In genomic region chr5:10485142-10485795, GRCh38 we compare ENCODE assay signal across 1 cellular context.
TF ChIP-seq lines count a peak whose summit lies in the region.

No MANE protein-coding gene starts in this region.

TF ChIP-seq in HepG2, 621 proteins besides CTCF, POLR2A, EP300 and RAD21:
- TF ChIP-seq ZNF749 (CRISPR knock-in tag; IDR thresholded peaks at IDR 0.05; ENCODE audit: borderline replicate concordance) (no peak), MAZ (IDR thresholded peaks at IDR 0.05; ENCODE audit: borderline replicate concordance, low read depth, low read length) (no peak), MAZ (CRISPR knock-in tag; IDR thresholded peaks at IDR 0.05; ENCODE audit: low read depth) (no peak), ZNF564 (CRISPR knock-in tag; IDR thresholded peaks at IDR 0.05) (no peak), POGK (CRISPR knock-in tag; conservative IDR thresholded peaks at IDR 0.05) (no peak), NCOR1 (IDR thresholded peaks at IDR 0.05; ENCODE audit: borderline replicate concordance, low read length) (no peak), ZNF430 (CRISPR knock-in tag; IDR thresholded peaks at IDR 0.05) (no peak), ZNF772 (CRISPR knock-in tag; IDR thresholded peaks at IDR 0.05) (no peak), ZNF180 (CRISPR knock-in tag; IDR thresholded peaks at IDR 0.05; ENCODE audit: borderline replicate concordance, low read depth) (no peak), NFYB (CRISPR knock-in tag; IDR thresholded peaks at IDR 0.05) (0 out of 2 replicates have a peak, but pooled peaks have one; percentile 13), ZNF30 (CRISPR knock-in tag; IDR thresholded peaks at IDR 0.05) (no peak), TAF15 (IDR thresholded peaks at IDR 0.05; ENCODE audit: low read depth, low read length, poor library complexity, severe bottlenecking) (no peak), SKIL (CRISPR knock-in tag; IDR thresholded peaks at IDR 0.05; ENCODE audit: borderline replicate concordance) (no peak), HNRNPL (IDR thresholded peaks at IDR 0.05; ENCODE audit: low read depth, low read length) (no peak), RAD51 (IDR thresholded peaks at IDR 0.05; ENCODE audit: borderline replicate concordance) (0 out of 2 replicates have a peak, but pooled peaks have one; percentile 18), CCAR2 (optimal IDR thresholded peaks at IDR 0.05; ENCODE audit: low read depth, low read length) (no peak), ZNF704 (CRISPR knock-in tag; IDR thresholded peaks at IDR 0.05; ENCODE audit: borderline replicate concordance) (no peak), HMGXB3 (CRISPR knock-in tag; IDR thresholded peaks at IDR 0.05; ENCODE audit: borderline replicate concordance) (no peak), ZNF510 (CRISPR knock-in tag; IDR thresholded peaks at IDR 0.05; ENCODE audit: low read depth) (no peak), PHF21A (CRISPR knock-in tag; IDR thresholded peaks at IDR 0.05) (no peak), USF2 (IDR thresholded peaks at IDR 0.05; ENCODE audit: low read depth, low read length) (peak; percentile 62), USF2 (CRISPR knock-in tag; IDR thresholded peaks at IDR 0.05; ENCODE audit: borderline replicate concordance) (peak; percentile 24; the same call in 1 of the 2 replicates), ZNF574 (CRISPR knock-in tag; IDR thresholded peaks at IDR 0.05) (no peak)
